ENCODE assay signal across 8 cellular contexts in the genomic region with DNA sequence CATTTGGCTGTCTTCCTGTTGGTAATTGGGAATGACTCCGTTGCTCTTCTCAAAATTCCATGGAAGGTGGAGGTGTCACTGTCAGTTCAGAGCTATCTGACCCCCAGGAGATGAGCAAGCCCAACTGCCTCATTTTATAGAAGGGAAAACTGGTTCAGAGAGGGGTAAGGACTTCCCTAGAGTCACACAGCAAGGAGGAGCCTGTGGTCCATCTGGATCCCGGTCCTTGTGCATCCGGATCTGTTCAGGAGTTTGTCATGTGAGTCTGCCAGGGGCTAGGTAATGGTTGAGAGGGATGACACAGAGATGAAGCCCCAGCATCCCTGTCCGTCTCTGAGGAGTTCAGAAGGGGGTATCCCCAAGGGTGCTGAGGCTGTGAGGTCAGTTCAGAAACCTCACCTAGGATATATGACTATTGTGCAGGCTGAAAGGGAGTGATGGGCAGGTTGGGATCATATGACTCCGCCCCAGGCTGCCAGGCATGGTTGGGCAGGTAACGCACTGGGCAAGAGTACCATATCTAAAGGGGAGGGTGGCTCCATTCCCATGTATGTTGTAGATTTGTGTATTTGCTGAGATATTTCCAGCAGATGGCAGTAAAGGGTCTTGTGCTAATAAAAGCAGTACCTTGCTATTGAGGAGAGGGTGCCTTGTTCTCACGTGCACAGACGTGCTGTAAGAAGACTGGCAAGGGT. TPM values are rescaled to one million over a fixed set of nuclear protein-coding genes. Genes with fewer than 3 reads are reported as not detected.
DNase-seq lines count a peak whose midpoint lies in the region; ATAC-seq and TF ChIP-seq lines count a peak whose summit lies in the region.

No MANE protein-coding gene starts in this region.

- TF ChIP-seq CTCF in upper lobe of right lung (IDR thresholded peaks at IDR 0.05), result peak; percentile 55

- H3K36me3 Mint-ChIP-seq in immature natural killer cell, result no peaks in the 10 kb centered on the region

- H3K36me3 ChIP-seq in upper lobe of right lung, result peaks cover 4% of the 10 kb centered on the region

- no peaks in the 10 kb centered on the region for H3K4me1 Mint-ChIP-seq in immature natural killer cell

- H3K4me3 Mint-ChIP-seq in immature natural killer cell, result no peak overlapping the region

- peak; percentile 52 for DNase-seq in AG20443 (ENCODE audit: low spot score)
- DNase-seq in GM19238 (ENCODE audit: insufficient read length, low spot score), result peak; percentile 39
- peak; percentile 38 for DNase-seq in NCI-H345 treated with DMSO at 0.1 percent for 48 hours (lab: John Stamatoyannopoulos, UW; ENCODE audit: unreplicated experiment)
- DNase-seq in amniotic stem cell (lab: John Stamatoyannopoulos, UW), result peak; percentile 26
- peak; percentile 13 to 26 (median 16) for DNase-seq in immature natural killer cell
- no peak for DNase-seq in upper lobe of right lung

- H3K9me3 ChIP-seq in upper lobe of right lung, result no peaks in the 10 kb centered on the region

- intact Hi-C loops in upper lobe of right lung (cut with DNase I), result no loop called here

- no peaks in the 10 kb centered on the region for H3K9me3 Mint-ChIP-seq in immature natural killer cell

- no peak overlapping the region for H3K4me3 ChIP-seq in upper lobe of right lung

- H3K27ac ChIP-seq in upper lobe of right lung, result no peak overlapping the region

- no peaks in the 10 kb centered on the region for H3K27me3 ChIP-seq in upper lobe of right lung

- peaks cover 1 to 7% (median 5%) of the 10 kb centered on the region in 3 donors for H3K27me3 Mint-ChIP-seq in immature natural killer cell (ENCODE audit: low read depth in 3 of 3)

- H3K4me1 ChIP-seq in upper lobe of right lung, result no peaks in the 10 kb centered on the region

- ATAC-seq in upper lobe of right lung (peak; percentile 51), GM21360 (IDR thresholded peaks at IDR 0.05; ENCODE audit: unreplicated experiment) (no peak), HG02763 (IDR thresholded peaks at IDR 0.05; ENCODE audit: unreplicated experiment) (no peak)

- H3K27ac Mint-ChIP-seq in immature natural killer cell, result no peak overlapping the region

RNA-seq across cellular contexts. Expression of a gene that starts 16.0 kb away (rescaled TPM):
- 10 to 100 TPM in 2 of 3 donors, 1 to 10 TPM in 1; 7.9 to 12.8 (median 11.7) TPM for polyA plus RNA-seq in immature natural killer cell
- 14.8 TPM for total RNA-seq in upper lobe of right lung
